22 cellular contexts compared by ENCODE assay signal in genomic region chr10:24351883-24352778, GRCh38.
DNase-seq lines count a peak whose midpoint lies in the region; ATAC-seq, FAIRE-seq and TF ChIP-seq lines count a peak whose summit lies in the region.
"Had no signal": no experiment of that assay in that cellular context is flagged by ENCODE, and none has a peak within 500 bp of the region (broad histone marks: within the 10 kb centered on the region; RNA-seq: fewer than 3 reads in every experiment).

No MANE protein-coding gene starts in this region.

- TF ChIP-seq CTCF in breast epithelium (IDR thresholded peaks at IDR 0.05): no peak
- no peak for TF ChIP-seq CTCF in mammary epithelial cell (conservative IDR thresholded peaks at IDR 0.05 in 1 of 2, IDR thresholded peaks at IDR 0.05 in 1 of 2; ENCODE audit: extremely low read depth in 1 of 2, insufficient read depth in 1 of 2, low read depth in 1 of 2, low read length in 2 of 2)
- no peak for TF ChIP-seq CTCF in bronchial epithelial cell (IDR thresholded peaks at IDR 0.05; ENCODE audit: insufficient read depth, low read length, severe bottlenecking)
- no peak for TF ChIP-seq CTCF in nephron (IDR thresholded peaks at IDR 0.05; ENCODE audit: unreplicated experiment in 3 of 3)
- TF ChIP-seq CTCF in GM10248 (IDR thresholded peaks at IDR 0.05; ENCODE audit: control extremely low read depth, extremely low read depth, low read depth, missing control alignments): no peak

- no peak overlapping the region for H3K4me3 ChIP-seq in breast epithelium
- H3K4me3 ChIP-seq in mammary epithelial cell (replicated peaks in 1 of 3; ENCODE audit: insufficient read depth in 1 of 3, low read depth in 2 of 3, low read length in 3 of 3): no peak overlapping the region
- H3K4me3 ChIP-seq in bronchial epithelial cell (ENCODE audit: low read depth, low read length): no peak overlapping the region
- H3K4me3 ChIP-seq in H7 (ENCODE audit: insufficient read depth, low read depth, low read length): no peak overlapping the region
- H3K4me3 ChIP-seq: esophagus squamous epithelium, right lobe of liver, tibial nerve had no signal

- in situ Hi-C loops in mammary epithelial cell (cut with MboI; ENCODE audit: low sequenced_read_pairs in 2 of 2): loop anchor here (25.0 kb wide), 1 partner anchor 365 kb away; no protein-coding TSS in a partner anchor

- H3K36me3 Mint-ChIP-seq in nephron (ENCODE audit: low read depth): peaks cover 27% of the 10 kb centered on the region
- H3K36me3 Mint-ChIP-seq: activated CD4-positive, alpha-beta memory T cell treated with anti-CD3 and anti-CD28 coated beads for 36 hours had no signal

- no peak overlapping the region for H3K4me3 Mint-ChIP-seq in nephron
- H3K4me3 Mint-ChIP-seq: activated CD4-positive, alpha-beta memory T cell treated with anti-CD3 and anti-CD28 coated beads for 36 hours; stimulated activated naive CD8-positive, alpha-beta T cell treated with anti-CD3 and anti-CD28 coated beads, Interleukin-15, amount 100 ng/mL, for 72 hours; T-helper 17 cell had no signal

- no peak for DNase-seq in breast epithelium (ENCODE audit: low spot score in 2 of 2)
- no peak for DNase-seq in mammary epithelial cell
- no peak for DNase-seq in bronchial epithelial cell (ENCODE audit: low read depth)
- DNase-seq in H7: no peak
- DNase-seq in GM10248 (ENCODE audit: extremely low spot score): no peak
- DNase-seq: activated CD4-positive, alpha-beta memory T cell treated with anti-CD3 and anti-CD28 coated beads for 36 hours; activated gamma-delta T cell treated with Interleukin-2 at 50 U/mL for 16 hours; BE2C; central memory CD4-positive, alpha-beta T cell; DMS79 treated with DMSO at 0.1 percent for 48 hours; esophagus squamous epithelium; NCI-H1417 treated with DMSO at 0.1 percent for 48 hours; NCI-H510A treated with DMSO at 0.1 percent for 48 hours; right lobe of liver; stimulated activated naive CD8-positive, alpha-beta T cell treated with anti-CD3 and anti-CD28 coated beads, Interleukin-15, amount 100 ng/mL, for 72 hours; T-helper 17 cell had no signal

- H3K4me1 ChIP-seq in breast epithelium (no peaks in the 10 kb centered on the region), mammary epithelial cell (ENCODE audit: insufficient read depth, low read length) (peaks cover 19% of the 10 kb centered on the region)
- H3K4me1 ChIP-seq: BE2C, right lobe of liver had no signal

- peak overlapping the region; percentile 34 to 49 for H3K27ac ChIP-seq in breast epithelium
- H3K27ac ChIP-seq in mammary epithelial cell (ENCODE audit: insufficient read depth, low read depth, low read length): no peak overlapping the region
- H3K27ac ChIP-seq: HL-60, right lobe of liver had no signal

- no TSS peak for BruUV-seq in mammary epithelial cell (replicated peaks; lab: Mats Ljungman, UMichigan)

- intact Hi-C loops in breast epithelium (cut with DNase I; ENCODE audit: low total_unique reads) (no loop called here), mammary epithelial cell (cut with micrococcal nuclease) (no loop called here)

- H3K36me3 ChIP-seq in breast epithelium: no peaks in the 10 kb centered on the region
- H3K36me3 ChIP-seq in mammary epithelial cell (ENCODE audit: insufficient read depth, low read length): no peaks in the 10 kb centered on the region
- peaks cover 2% of the 10 kb centered on the region for H3K36me3 ChIP-seq in bronchial epithelial cell (ENCODE audit: control insufficient read depth, insufficient read depth, low read length)
- H3K36me3 ChIP-seq in H7 (replicated peaks; ENCODE audit: control insufficient read depth, insufficient read depth, low read length): no peaks in the 10 kb centered on the region
- H3K36me3 ChIP-seq: BE2C, esophagus squamous epithelium, right lobe of liver, tibial nerve had no signal

- H3K27me3 ChIP-seq in breast epithelium (no peaks in the 10 kb centered on the region), mammary epithelial cell (ENCODE audit: insufficient read depth, low read length) (no peaks in the 10 kb centered on the region), bronchial epithelial cell (ENCODE audit: control insufficient read depth, insufficient read depth, low read length) (no peaks in the 10 kb centered on the region), H7 (ENCODE audit: control insufficient read depth, insufficient read depth, low read length) (no peaks in the 10 kb centered on the region)
- H3K27me3 ChIP-seq: BE2C, esophagus squamous epithelium, right lobe of liver, tibial nerve had no signal

- no peak for TF ChIP-seq POLR2A in breast epithelium (IDR thresholded peaks at IDR 0.05)

- no peak overlapping the region for H3K4me2 ChIP-seq in mammary epithelial cell (ENCODE audit: insufficient read depth, low read depth, low read length)

- no peaks in the 10 kb centered on the region for H3K27me3 Mint-ChIP-seq in nephron (ENCODE audit: low read depth)

- CTCF ChIA-PET in mammary epithelial cell (lab: Charles Lee; ENCODE audit: low non-redundant PET): no interaction called here
- CTCF ChIA-PET in GM10248 (lab: Yijun Ruan, JAX): interaction anchor here (1.2 to 2.9 kb wide), 3 partner anchors 8 to 78 kb away, joined by 3 to 8 read pairs (median 3); no protein-coding TSS in a partner anchor

- H3K27ac Mint-ChIP-seq in nephron: peak overlapping the region; percentile 72 to 81 (median 79)
- H3K27ac Mint-ChIP-seq: activated CD4-positive, alpha-beta memory T cell treated with anti-CD3 and anti-CD28 coated beads for 36 hours; stimulated activated naive CD8-positive, alpha-beta T cell treated with anti-CD3 and anti-CD28 coated beads, Interleukin-15, amount 100 ng/mL, for 72 hours; T-helper 17 cell had no signal

- no peaks in the 10 kb centered on the region for H3K9me3 ChIP-seq in breast epithelium
- no peaks in the 10 kb centered on the region for H3K9me3 ChIP-seq in mammary epithelial cell (replicated peaks; ENCODE audit: insufficient read depth, low read length)
- H3K9me3 ChIP-seq: BE2C, esophagus squamous epithelium, right lobe of liver, tibial nerve had no signal

- peaks cover 9% of the 10 kb centered on the region for H3K79me2 ChIP-seq in mammary epithelial cell (ENCODE audit: insufficient read depth, low read length)

- ATAC-seq in HG03342 (IDR thresholded peaks at IDR 0.05; ENCODE audit: unreplicated experiment) (no peak), HG03139 (IDR thresholded peaks at IDR 0.05; ENCODE audit: unreplicated experiment) (no peak)
- ATAC-seq: right lobe of liver; stimulated activated naive CD8-positive, alpha-beta T cell treated with anti-CD3 and anti-CD28 coated beads, Interleukin-15, amount 100 ng/mL, for 72 hours; T-helper 17 cell had no signal

- peaks cover 76% of the 10 kb centered on the region for H3K4me1 Mint-ChIP-seq in nephron
- H3K4me1 Mint-ChIP-seq: stimulated activated naive CD8-positive, alpha-beta T cell treated with anti-CD3 and anti-CD28 coated beads, Interleukin-15, amount 100 ng/mL, for 72 hours; T-helper 17 cell had no signal

- H3K9ac ChIP-seq in mammary epithelial cell (ENCODE audit: insufficient read depth, low read length): no peak overlapping the region

- 93% methylated on average over 6 of the region's 6 CpGs for WGBS in mammary epithelial cell (ENCODE audit: low coverage, missing lambda C conversion rate)

- dilution Hi-C loops in mammary epithelial cell (cut with HindIII; ENCODE audit: low sequenced_read_pairs): no loop called here

- POLR2A ChIA-PET in GM10248 (lab: Yijun Ruan, JAX): interaction anchor here (0.6 kb wide), 1 partner anchor 19 kb away, joined by 3 read pairs; no protein-coding TSS in a partner anchor

- H2AFZ ChIP-seq in mammary epithelial cell (ENCODE audit: low read depth, low read length): no peak overlapping the region

- no peaks in the 10 kb centered on the region for H4K20me1 ChIP-seq in mammary epithelial cell (ENCODE audit: insufficient read depth, low read length)

- peak; percentile 52 for FAIRE-seq in bronchial epithelial cell (lab: Jason Lieb, UNC)
- FAIRE-seq: RCC 7860 had no signal

- H3K9me3 Mint-ChIP-seq in nephron: no peaks in the 10 kb centered on the region
- H3K9me3 Mint-ChIP-seq: activated CD4-positive, alpha-beta memory T cell treated with anti-CD3 and anti-CD28 coated beads for 36 hours; stimulated activated naive CD8-positive, alpha-beta T cell treated with anti-CD3 and anti-CD28 coated beads, Interleukin-15, amount 100 ng/mL, for 72 hours had no signal
